21 cellular contexts compared by ENCODE assay signal in the genomic region with DNA sequence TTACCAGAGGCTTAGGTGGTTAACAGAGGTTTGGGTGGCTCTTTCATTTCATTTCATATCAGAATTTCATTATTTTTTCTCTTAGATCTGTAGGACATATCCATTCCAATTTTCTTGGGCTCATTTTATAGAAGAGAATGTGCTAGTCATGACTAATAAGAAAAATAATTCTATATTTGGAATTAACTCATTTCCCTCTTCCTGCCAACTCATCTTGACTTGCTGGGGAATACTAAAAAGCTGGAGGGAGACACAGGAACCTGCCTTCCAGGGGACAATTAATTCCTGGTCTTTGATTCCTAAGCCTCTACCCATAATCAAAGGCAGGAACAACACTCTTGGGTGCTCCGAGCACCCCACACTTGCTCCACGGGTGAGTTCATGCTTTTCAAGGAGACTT.
DNase-seq lines count a peak whose midpoint lies in the region; ATAC-seq, FAIRE-seq and TF ChIP-seq lines count a peak whose summit lies in the region.
"Had no signal": no experiment of that assay in that cellular context is flagged by ENCODE, and none has a peak within 500 bp of the region (broad histone marks: within the 10 kb centered on the region; RNA-seq: fewer than 3 reads in every experiment).

No MANE protein-coding gene starts in this region.

- H3K4me1 ChIP-seq in ACC112 (ENCODE audit: control insufficient read depth, insufficient read depth, low read length, unreplicated experiment) (peaks cover 8% of the 10 kb centered on the region), mammary epithelial cell (ENCODE audit: insufficient read depth, low read length) (peaks cover 9% of the 10 kb centered on the region)
- H3K4me1 ChIP-seq: A549, left ventricle myocardium inferior, suprapubic skin had no signal

- H3K9me3 ChIP-seq in mammary epithelial cell (replicated peaks; ENCODE audit: insufficient read depth, low read length), result peaks cover 4% of the 10 kb centered on the region
- H3K9me3 ChIP-seq: suprapubic skin had no signal

- H3K4me2 ChIP-seq in mammary epithelial cell (ENCODE audit: insufficient read depth, low read depth, low read length), result no peak overlapping the region
- H3K4me2 ChIP-seq: A549 had no signal

- H3K36me3 ChIP-seq in ACC112 (ENCODE audit: insufficient read depth, low read length), result no peaks in the 10 kb centered on the region
- no peaks in the 10 kb centered on the region for H3K36me3 ChIP-seq in mammary epithelial cell (ENCODE audit: insufficient read depth, low read length)
- H3K36me3 ChIP-seq: left ventricle myocardium inferior, suprapubic skin had no signal

- BruUV-seq in mammary epithelial cell (replicated peaks; lab: Mats Ljungman, UMichigan), result no TSS peak

- H4K20me1 ChIP-seq in mammary epithelial cell (ENCODE audit: insufficient read depth, low read length), result no peaks in the 10 kb centered on the region

- dilution Hi-C loops in mammary epithelial cell (cut with HindIII; ENCODE audit: low sequenced_read_pairs), result no loop called here

- H3K27ac ChIP-seq in ACC112 (ENCODE audit: low read depth, low read length), result peak overlapping the region; percentile 74
- H3K27ac ChIP-seq in mammary epithelial cell (ENCODE audit: insufficient read depth, low read depth, low read length), result no peak overlapping the region
- H3K27ac ChIP-seq: A549, left ventricle myocardium inferior, suprapubic skin had no signal

- in situ Hi-C loops in mammary epithelial cell (cut with MboI; ENCODE audit: low sequenced_read_pairs in 2 of 2), result no loop called here

- DNase-seq in HT1080 (ENCODE audit: low read depth) (peak; percentile 80), mammary epithelial cell (peak; percentile 39), foreskin fibroblast (peak; percentile 37 to 68), urothelium cell line (ENCODE audit: low spot score) (no peak)
- DNase-seq: activated CD4-positive, alpha-beta T cell treated with anti-CD3 and anti-CD28 coated beads, Interleukin-2, amount 50 U/mL, for 48 hours; CD4-positive, CD25-positive, alpha-beta regulatory T cell; DMS153; KG1; left ventricle myocardium inferior; NCI-H1105; NCI-H510A; stimulated activated CD4-positive, alpha-beta T cell treated with anti-CD3 and anti-CD28 coated beads, Interleukin-12 subunit alpha, Interleukin-12 subunit beta, amount 100 ng/mL, for 4 hours; stimulated activated CD8-positive, alpha-beta memory T cell treated with anti-CD3 and anti-CD28 coated beads, Interleukin-4, amount 100 ng/mL, for 48 hours had no signal

- CTCF ChIA-PET in mammary epithelial cell (lab: Charles Lee; ENCODE audit: low non-redundant PET), result no interaction called here

- WGBS in mammary epithelial cell (ENCODE audit: low coverage, missing lambda C conversion rate), result 100% methylated on average over 2 of the region's 2 CpGs

- H3K27me3 ChIP-seq in ACC112 (ENCODE audit: insufficient read depth, low read length) (no peaks in the 10 kb centered on the region), mammary epithelial cell (ENCODE audit: insufficient read depth, low read length) (no peaks in the 10 kb centered on the region)
- H3K27me3 ChIP-seq: suprapubic skin had no signal

- H3K79me2 ChIP-seq in ACC112 (ENCODE audit: control insufficient read depth, insufficient read depth, low read length, unreplicated experiment), result no peaks in the 10 kb centered on the region
- H3K79me2 ChIP-seq in mammary epithelial cell (ENCODE audit: insufficient read depth, low read length), result no peaks in the 10 kb centered on the region

- no peak overlapping the region for H3K9ac ChIP-seq in mammary epithelial cell (ENCODE audit: insufficient read depth, low read length)

- no peak for FAIRE-seq in urothelium cell line (lab: Jason Lieb, UNC)
- FAIRE-seq: A549, colon, endometrium had no signal

- H2AFZ ChIP-seq in ACC112 (ENCODE audit: low read length, unreplicated experiment), result peak overlapping the region; percentile 82
- no peak overlapping the region for H2AFZ ChIP-seq in mammary epithelial cell (ENCODE audit: low read depth, low read length)

- no peak overlapping the region for H3K4me3 ChIP-seq in ACC112 (ENCODE audit: low read depth, low read length)
- no peak overlapping the region for H3K4me3 ChIP-seq in mammary epithelial cell (replicated peaks in 1 of 3; ENCODE audit: insufficient read depth in 1 of 3, low read depth in 2 of 3, low read length in 3 of 3)
- H3K4me3 ChIP-seq in foreskin fibroblast (ENCODE audit: low read depth in 1 of 2, low read length in 2 of 2), result no peak overlapping the region
- H3K4me3 ChIP-seq: A549, left ventricle myocardium inferior, suprapubic skin had no signal

- ATAC-seq in GM21723 (IDR thresholded peaks at IDR 0.05; ENCODE audit: unreplicated experiment) (no peak), HG03460 (IDR thresholded peaks at IDR 0.05; ENCODE audit: unreplicated experiment) (no peak), GM19463 (IDR thresholded peaks at IDR 0.05; ENCODE audit: unreplicated experiment) (no peak)
- ATAC-seq: A549 had no signal

- intact Hi-C loops in mammary epithelial cell (cut with micrococcal nuclease), result no loop called here

- TF ChIP-seq CTCF in mammary epithelial cell (conservative IDR thresholded peaks at IDR 0.05 in 1 of 2, IDR thresholded peaks at IDR 0.05 in 1 of 2; ENCODE audit: extremely low read depth in 1 of 2, insufficient read depth in 1 of 2, low read depth in 1 of 2, low read length in 2 of 2) (no peak), foreskin fibroblast (IDR thresholded peaks at IDR 0.05; ENCODE audit: low read depth, low read length) (no peak)
